ENCODE assay signal across 13 cellular contexts in the genomic region with DNA sequence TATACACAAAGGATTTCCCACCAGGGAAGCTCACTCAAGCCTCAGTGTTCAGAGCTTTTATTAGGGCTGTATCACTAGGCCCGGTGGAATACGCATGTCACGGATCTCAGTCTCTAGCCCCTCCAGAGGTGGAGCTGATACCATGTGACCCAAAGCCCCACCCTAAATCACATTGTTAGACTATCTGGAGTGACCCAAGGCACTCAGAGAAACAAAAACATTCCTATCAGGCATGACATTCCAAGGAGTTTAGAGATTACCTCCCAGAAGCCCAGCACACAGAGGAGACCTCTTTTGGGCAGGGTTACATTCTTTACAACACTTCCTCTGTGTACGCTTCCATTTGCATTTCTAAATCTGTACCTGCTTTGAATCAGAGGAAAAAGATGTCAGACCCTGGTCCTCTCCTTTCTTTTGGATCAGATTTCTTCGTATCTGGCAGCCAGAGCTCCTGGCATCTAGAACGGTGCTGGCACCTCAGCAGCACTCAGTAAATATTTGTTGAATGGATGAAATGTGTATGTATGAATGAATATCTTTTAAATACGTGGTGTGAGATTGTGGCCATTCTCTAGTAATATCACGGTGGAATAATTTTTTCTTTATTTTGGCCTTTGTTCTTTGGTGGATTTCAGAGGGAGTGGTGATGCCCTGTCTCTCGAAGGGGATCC. TPM values are rescaled to one million over a fixed set of nuclear protein-coding genes. Genes with fewer than 3 reads are reported as not detected.
DNase-seq lines count a peak whose midpoint lies in the region; ATAC-seq and TF ChIP-seq lines count a peak whose summit lies in the region.
"Had no signal": no experiment of that assay in that cellular context is flagged by ENCODE, and none has a peak within 500 bp of the region (broad histone marks: within the 10 kb centered on the region; RNA-seq: fewer than 3 reads in every experiment).

No MANE protein-coding gene starts in this region.

- H3K9ac ChIP-seq in HUES6 (ENCODE audit: low read length): peak overlapping the region; percentile 59

- H3K27me3 ChIP-seq in HUES6 (ENCODE audit: control insufficient read depth, insufficient read depth, low read length): no peaks in the 10 kb centered on the region
- no peaks in the 10 kb centered on the region for H3K27me3 ChIP-seq in thyroid gland

- peak; percentile 18 for DNase-seq in amniotic epithelial cell (ENCODE audit: low read depth)
- DNase-seq in iris pigment epithelial cell (ENCODE audit: low read depth): peak; percentile 43
- peak; percentile 36 to 52 for DNase-seq in thyroid gland
- DNase-seq in occipital lobe (lab: John Stamatoyannopoulos, UW): no peak
- DNase-seq in DMS153 treated with DMSO at 0.1 percent for 48 hours (lab: John Stamatoyannopoulos, UW; ENCODE audit: unreplicated experiment): no peak
- no peak for DNase-seq in stimulated activated naive CD8-positive, alpha-beta T cell treated with anti-CD3 and anti-CD28 coated beads, Interleukin-15, amount 100 ng/mL, for 72 hours
- DNase-seq: activated T-cell treated with anti-CD3 and anti-CD28 coated beads, Interleukin-2, amount 50 U/mL, for 1 hour; cerebellar nuclear complex; DMS153; NCI-H1048; stimulated activated naive CD4-positive, alpha-beta T cell treated with Interleukin-2 at 50 U/mL for 16 hours had no signal

- no peak overlapping the region for H3K27ac Mint-ChIP-seq in stimulated activated naive CD8-positive, alpha-beta T cell treated with anti-CD3 and anti-CD28 coated beads, Interleukin-15, amount 100 ng/mL, for 72 hours

- H3K36me3 ChIP-seq in HUES6 (ENCODE audit: control insufficient read depth, insufficient read depth, low read length): no peaks in the 10 kb centered on the region
- no peaks in the 10 kb centered on the region for H3K36me3 ChIP-seq in thyroid gland

- H3K27ac ChIP-seq in HUES6 (ENCODE audit: low read depth, low read length): peak overlapping the region; percentile 76
- peak overlapping the region; percentile 2 to 58 (median 10) for H3K27ac ChIP-seq in thyroid gland

- H3K9me3 ChIP-seq in HUES6 (ENCODE audit: control insufficient read depth, insufficient read depth, low read depth, low read length): peaks cover 21% of the 10 kb centered on the region
- H3K9me3 ChIP-seq in thyroid gland: no peaks in the 10 kb centered on the region

- WGBS in thyroid gland, 2 donors: 50 to 51% methylated on average over 9 of the region's 9 CpGs

- no peak overlapping the region for H3K4me3 Mint-ChIP-seq in stimulated activated naive CD8-positive, alpha-beta T cell treated with anti-CD3 and anti-CD28 coated beads, Interleukin-15, amount 100 ng/mL, for 72 hours

- H3K4me3 ChIP-seq in HUES6 (ENCODE audit: low read depth, low read length) (peak overlapping the region; percentile 22; the same call in 1 of the 2 replicates), thyroid gland (replicated peaks in 1 of 3) (no peak overlapping the region)

- H3K9me3 Mint-ChIP-seq in stimulated activated naive CD8-positive, alpha-beta T cell treated with anti-CD3 and anti-CD28 coated beads, Interleukin-15, amount 100 ng/mL, for 72 hours: peaks cover 3 to 8% of the 10 kb centered on the region in 2 donors

- ATAC-seq in HG03139 (IDR thresholded peaks at IDR 0.05; ENCODE audit: unreplicated experiment): no peak
- ATAC-seq in stimulated activated naive CD8-positive, alpha-beta T cell treated with anti-CD3 and anti-CD28 coated beads, Interleukin-15, amount 100 ng/mL, for 72 hours: no peak

- intact Hi-C loops in thyroid gland (cut with DNase I): no loop called here

- H3K4me1 Mint-ChIP-seq in stimulated activated naive CD8-positive, alpha-beta T cell treated with anti-CD3 and anti-CD28 coated beads, Interleukin-15, amount 100 ng/mL, for 72 hours: no peaks in the 10 kb centered on the region

- TF ChIP-seq CTCF in thyroid gland (IDR thresholded peaks at IDR 0.05): no peak

- peaks cover 15% of the 10 kb centered on the region for H3K27me3 Mint-ChIP-seq in stimulated activated naive CD8-positive, alpha-beta T cell treated with anti-CD3 and anti-CD28 coated beads, Interleukin-15, amount 100 ng/mL, for 72 hours

- TF ChIP-seq POLR2A in thyroid gland (IDR thresholded peaks at IDR 0.05): no peak

- H3K4me1 ChIP-seq in HUES6 (ENCODE audit: control insufficient read depth, insufficient read depth, low read length) (peaks cover 27% of the 10 kb centered on the region), thyroid gland (peaks cover 17% of the 10 kb centered on the region in 2 donors)

RNA-seq across cellular contexts. Expression of gene SMAD2, which starts 37.7 kb away (rescaled TPM):
- total RNA-seq in thyroid gland (100 to 1,000 TPM in 3 of 4 donors, 10 to 100 TPM in 1; 91.1 to 157 (median 129) TPM), occipital lobe (70.8 TPM)

Comparison
In these comparisons a context has a peak if more than half of its experiments do, and no peak if none do; other contexts are left out.
1. DNase-seq: peak in amniotic epithelial cell (single experiment), iris pigment epithelial cell (single experiment) and thyroid gland (2 of 2); none in occipital lobe (single experiment), DMS153 treated with DMSO at 0.1 percent for 48 hours (single experiment) and stimulated activated naive CD8-positive, alpha-beta T cell treated with anti-CD3 and anti-CD28 coated beads, Interleukin-15, amount 100 ng/mL, for 72 hours (0 of 2).